In genomic region chr2:57759131-57759530, GRCh38 we compare ENCODE assay signal across 15 cellular contexts.
DNase-seq lines count a peak whose midpoint lies in the region; ATAC-seq, FAIRE-seq and TF ChIP-seq lines count a peak whose summit lies in the region.
"Had no signal": no experiment of that assay in that cellular context is flagged by ENCODE, and none has a peak within 500 bp of the region (broad histone marks: within the 10 kb centered on the region; RNA-seq: fewer than 3 reads in every experiment).

No MANE protein-coding gene starts in this region.

- H4K91ac ChIP-seq in H1 (replicated peaks; ENCODE audit: insufficient read length, low read length) = no peak overlapping the region

- H3K27me3 Mint-ChIP-seq in CD4-positive, alpha-beta T cell = peaks cover 13% of the 10 kb centered on the region
- H3K27me3 Mint-ChIP-seq in activated T-cell treated with anti-CD3 and anti-CD28 coated beads, Interleukin-2, amount 50 U/mL, for 72 hours (ENCODE audit: low read depth) = peaks cover 24% of the 10 kb centered on the region

- H3K18ac ChIP-seq in H1 (ENCODE audit: extremely low read depth, low read length) = no peak overlapping the region

- H3K9me3 Mint-ChIP-seq in CD4-positive, alpha-beta T cell = no peaks in the 10 kb centered on the region
- no peaks in the 10 kb centered on the region for H3K9me3 Mint-ChIP-seq in activated T-cell treated with anti-CD3 and anti-CD28 coated beads, Interleukin-2, amount 50 U/mL, for 72 hours
- H3K9me3 Mint-ChIP-seq: activated naive CD4-positive, alpha-beta T cell treated with anti-CD3 and anti-CD28 coated beads, Interleukin-2, amount 50 U/mL, for 24 hours; immature natural killer cell; stimulated activated effector memory CD8-positive, alpha-beta T cell treated with anti-CD3 and anti-CD28 coated beads, Interleukin-12 subunit alpha, Interleukin-12 subunit beta, amount 100 ng/mL, for 72 hours; T-helper 2 cell treated with Interferon-gamma antibody and Interleukin-4, amounts not matched to agents 5 μg/mL and 100 μg/mL, for 36 hours had no signal

- FAIRE-seq in GM19239 (lab: Jason Lieb, UNC) (peak; percentile 18), H1 (lab: Jason Lieb, UNC) (peak; percentile 52)

- no peak overlapping the region for H2BK12ac ChIP-seq in H1 (ENCODE audit: low read depth, low read length)

- no peaks in the 10 kb centered on the region for H3K27me3 ChIP-seq in H1 (replicated peaks in 1 of 4; ENCODE audit: control insufficient read depth in 3 of 4, extremely low read depth in 1 of 4, insufficient read depth in 3 of 4, low read length in 3 of 4)
- no peaks in the 10 kb centered on the region for H3K27me3 ChIP-seq in parathyroid adenoma (ENCODE audit: control insufficient read depth, insufficient read depth, low read length)
- H3K27me3 ChIP-seq in CD4-positive, alpha-beta T cell (ENCODE audit: control insufficient read depth, insufficient read depth, low read length) = peaks cover 7% of the 10 kb centered on the region
- H3K27me3 ChIP-seq: gastrocnemius medialis, sigmoid colon had no signal

- intact Hi-C loops in CD4-positive, alpha-beta T cell (cut with DNase I, micrococcal nuclease) = no loop called here
- intact Hi-C loops in Right ventricle myocardium inferior (cut with DNase I) = no loop called here

- no peaks in the 10 kb centered on the region for H4K20me1 ChIP-seq in H1 (replicated peaks in 1 of 2; ENCODE audit: control insufficient read depth in 1 of 2, insufficient read depth in 2 of 2, low read length in 2 of 2)

- TF ChIP-seq EP300 in H1 (IDR thresholded peaks at IDR 0.05; ENCODE audit: borderline replicate concordance in 1 of 2, low read depth in 2 of 2, low read length in 2 of 2) = no peak

- TF ChIP-seq POLR2A in H1 (IDR thresholded peaks at IDR 0.05; ENCODE audit: control extremely low read depth in 1 of 2, low read depth in 2 of 2, low read length in 2 of 2) = no peak

- TF ChIP-seq CTCF in H1 (IDR thresholded peaks at IDR 0.05; ENCODE audit: control extremely low read depth in 1 of 3, insufficient read depth in 1 of 3, low read depth in 1 of 3, low read length in 3 of 3) (no peak), parathyroid adenoma (IDR thresholded peaks at IDR 0.05) (no peak)
- no peak for TF ChIP-seq CTCF in CD4-positive, alpha-beta T cell (IDR thresholded peaks at IDR 0.05)

- H3K4me3 ChIP-seq in H1 (ENCODE audit: extremely low read depth in 1 of 4, insufficient read depth in 2 of 4, low read depth in 3 of 4, low read length in 4 of 4) = peak overlapping the region in 1 of 4 experiments; percentile 28; a peak in 1 of 8 replicates
- no peak overlapping the region for H3K4me3 ChIP-seq in parathyroid adenoma (ENCODE audit: low read depth, low read length)

- H3K27ac ChIP-seq in H1 (ENCODE audit: low read depth, low read length) = no peak overlapping the region
- H3K27ac ChIP-seq in parathyroid adenoma = no peak overlapping the region
- H3K27ac ChIP-seq in CD4-positive, alpha-beta T cell (ENCODE audit: low read depth, low read length) = no peak overlapping the region
- H3K27ac ChIP-seq: gastrocnemius medialis, sigmoid colon had no signal

- no peak overlapping the region for H4K8ac ChIP-seq in H1 (ENCODE audit: extremely low read depth, insufficient read depth, low read length)

- H2BK120ac ChIP-seq in H1 (replicated peaks; ENCODE audit: low read depth, low read length) = no peak overlapping the region

- H2BK15ac ChIP-seq in H1 (ENCODE audit: low read length) = no peak overlapping the region

- no peaks in the 10 kb centered on the region for H3K36me3 Mint-ChIP-seq in CD4-positive, alpha-beta T cell (ENCODE audit: low read depth)
- no peaks in the 10 kb centered on the region for H3K36me3 Mint-ChIP-seq in activated T-cell treated with anti-CD3 and anti-CD28 coated beads, Interleukin-2, amount 50 U/mL, for 72 hours (ENCODE audit: insufficient read depth in 2 of 2)
- H3K36me3 Mint-ChIP-seq: activated naive CD4-positive, alpha-beta T cell treated with anti-CD3 and anti-CD28 coated beads, Interleukin-2, amount 50 U/mL, for 24 hours; immature natural killer cell; stimulated activated effector memory CD8-positive, alpha-beta T cell treated with anti-CD3 and anti-CD28 coated beads, Interleukin-12 subunit alpha, Interleukin-12 subunit beta, amount 100 ng/mL, for 72 hours had no signal

- H3K14ac ChIP-seq in H1 (ENCODE audit: insufficient read length) = no peak overlapping the region

- TF ChIP-seq RAD21 in H1 (IDR thresholded peaks at IDR 0.05 in 1 of 2, conservative IDR thresholded peaks at IDR 0.05 in 1 of 2; ENCODE audit: low read depth in 2 of 2, low read length in 2 of 2) = no peak

- no peak overlapping the region for H2AFZ ChIP-seq in H1 (ENCODE audit: low read length)
- peak overlapping the region; percentile 82 for H2AFZ ChIP-seq in parathyroid adenoma

- no peaks in the 10 kb centered on the region for H3K79me1 ChIP-seq in H1 (ENCODE audit: low read depth, low read length)

- H3K23ac ChIP-seq in H1 (ENCODE audit: insufficient read length) = no peak overlapping the region

- no peak overlapping the region for H2BK20ac ChIP-seq in H1 (ENCODE audit: low read length)

- no peak overlapping the region for H3K4ac ChIP-seq in H1 (replicated peaks; ENCODE audit: insufficient read length, low read depth, low read length)

- H3K4me2 ChIP-seq in H1 (ENCODE audit: insufficient read depth in 1 of 2, low read depth in 2 of 2, low read length in 2 of 2) = 0 out of 4 replicates have a peak overlapping the region, but pooled peaks of 1 of the 2 experiments have one; percentile 0
- peak overlapping the region; percentile 79 for H3K4me2 ChIP-seq in parathyroid adenoma (ENCODE audit: low read length)

- H3K4me1 ChIP-seq in H1 (replicated peaks in 1 of 4; ENCODE audit: control insufficient read depth in 3 of 4, insufficient read depth in 4 of 4, low read length in 3 of 4) = peaks cover 3 to 8% (median 5%) of the 10 kb centered on the region in 4 experiments; a peak in 4 of 7 replicates
- no peaks in the 10 kb centered on the region for H3K4me1 ChIP-seq in parathyroid adenoma

- no peak overlapping the region for H2BK5ac ChIP-seq in H1 (ENCODE audit: low read depth, low read length)

- H3K4me3 Mint-ChIP-seq in CD4-positive, alpha-beta T cell = no peak overlapping the region
- H3K4me3 Mint-ChIP-seq in activated T-cell treated with anti-CD3 and anti-CD28 coated beads, Interleukin-2, amount 50 U/mL, for 72 hours = no peak overlapping the region
- H3K4me3 Mint-ChIP-seq: activated naive CD4-positive, alpha-beta T cell treated with anti-CD3 and anti-CD28 coated beads, Interleukin-2, amount 50 U/mL, for 24 hours; stimulated activated effector memory CD8-positive, alpha-beta T cell treated with anti-CD3 and anti-CD28 coated beads, Interleukin-12 subunit alpha, Interleukin-12 subunit beta, amount 100 ng/mL, for 72 hours; T-helper 2 cell treated with Interferon-gamma antibody and Interleukin-4, amounts not matched to agents 5 μg/mL and 100 μg/mL, for 36 hours had no signal

- H4K5ac ChIP-seq in H1 (ENCODE audit: insufficient read length, low read depth, low read length) = no peak overlapping the region

- ATAC-seq in CD4-positive, alpha-beta T cell (ENCODE audit: poor library complexity) = no peak
- ATAC-seq in Right ventricle myocardium inferior (no peak), HG03095 (IDR thresholded peaks at IDR 0.05; ENCODE audit: unreplicated experiment) (no peak)
- no peak for ATAC-seq in activated T-cell treated with anti-CD3 and anti-CD28 coated beads, Interleukin-2, amount 50 U/mL, for 72 hours (replicated peaks in 1 of 2)

- H3K79me2 ChIP-seq in H1 (ENCODE audit: control insufficient read depth in 1 of 2, insufficient read depth in 2 of 2, low read length in 2 of 2) = no peaks in the 10 kb centered on the region
- H3K79me2 ChIP-seq in parathyroid adenoma = no peaks in the 10 kb centered on the region

- no peak overlapping the region for H2AK5ac ChIP-seq in H1 (ENCODE audit: low read depth, low read length)

- no peaks in the 10 kb centered on the region for H3K23me2 ChIP-seq in H1 (ENCODE audit: low read depth, low read length)

- WGBS in H1 (ENCODE audit: extremely low coverage in 1 of 2, insufficient coverage in 1 of 2, insufficient read length in 1 of 2, insufficient replicate concordance in 2 of 2, low coverage in 1 of 2, low lambda C conversion rate in 2 of 2, missing lambda C conversion rate in 1 of 2), 2 experiments = 57% methylated on average over 5 of the region's 5 CpGs; no CpG with 5 or more reads in 1 of the 2 experiments

- no peak for DNase-seq in GM19239 (ENCODE audit: insufficient read length, low spot score)
- DNase-seq in NCI-H2227 (lab: John Stamatoyannopoulos, UW; ENCODE audit: unreplicated experiment) = peak; percentile 46
- no peak for DNase-seq in H1 (ENCODE audit: low read depth in 1 of 2, low spot score in 2 of 2)
- no peak for DNase-seq in CD4-positive, alpha-beta T cell
- no peak for DNase-seq in Right ventricle myocardium inferior (ENCODE audit: missing footprints)
- DNase-seq in activated T-cell treated with anti-CD3 and anti-CD28 coated beads, Interleukin-2, amount 50 U/mL, for 72 hours = no peak
- DNase-seq: SIG-M5 had no signal

- POLR2A ChIA-PET in H1 (lab: Charles Lee; ENCODE audit: partially characterized antibody) = no interaction called here
- POLR2A ChIA-PET in CD4-positive, alpha-beta T cell (lab: Charles Lee) = no interaction called here

- H3K9me3 ChIP-seq in H1 (ENCODE audit: insufficient read depth in 2 of 2, low read depth in 1 of 2, low read length in 1 of 2) (no peaks in the 10 kb centered on the region), parathyroid adenoma (ENCODE audit: control insufficient read depth, low read length) (no peaks in the 10 kb centered on the region)
- H3K9me3 ChIP-seq in CD4-positive, alpha-beta T cell (ENCODE audit: control insufficient read depth, low read length) = no peaks in the 10 kb centered on the region
- H3K9me3 ChIP-seq: gastrocnemius medialis, sigmoid colon had no signal

- CTCF ChIA-PET in H1 (lab: Charles Lee; ENCODE audit: partially characterized antibody) = interaction anchor here (0.6 to 2.2 kb wide), 19 partner anchors 11 to 1552 kb away, joined by 3 to 10 read pairs (median 4); no protein-coding TSS in a partner anchor
- CTCF ChIA-PET in CD4-positive, alpha-beta T cell (lab: Charles Lee) = interaction anchor here (0.6 to 0.7 kb wide), 2 partner anchors 13 to 14 kb away, joined by 3 to 4 read pairs; no protein-coding TSS in a partner anchor

- no peak overlapping the region for H3K27ac Mint-ChIP-seq in CD4-positive, alpha-beta T cell
- H3K27ac Mint-ChIP-seq in activated T-cell treated with anti-CD3 and anti-CD28 coated beads, Interleukin-2, amount 50 U/mL, for 72 hours = no peak overlapping the region
- H3K27ac Mint-ChIP-seq: activated naive CD4-positive, alpha-beta T cell treated with anti-CD3 and anti-CD28 coated beads, Interleukin-2, amount 50 U/mL, for 24 hours; immature natural killer cell; stimulated activated effector memory CD8-positive, alpha-beta T cell treated with anti-CD3 and anti-CD28 coated beads, Interleukin-12 subunit alpha, Interleukin-12 subunit beta, amount 100 ng/mL, for 72 hours; T-helper 2 cell treated with Interferon-gamma antibody and Interleukin-4, amounts not matched to agents 5 μg/mL and 100 μg/mL, for 36 hours had no signal

- H3K9ac ChIP-seq in H1 (replicated peaks in 1 of 4; ENCODE audit: extremely low read depth in 1 of 4, low read depth in 3 of 4, low read length in 3 of 4) (no peak overlapping the region), parathyroid adenoma (no peak overlapping the region)

- H3K56ac ChIP-seq in H1 (replicated peaks; ENCODE audit: insufficient read length, low read depth, low read length) = no peak overlapping the region

- no peaks in the 10 kb centered on the region for H3K36me3 ChIP-seq in H1 (ENCODE audit: control insufficient read depth in 2 of 4, insufficient read depth in 4 of 4, low read length in 3 of 4)
- no peaks in the 10 kb centered on the region for H3K36me3 ChIP-seq in parathyroid adenoma (ENCODE audit: control insufficient read depth, insufficient read depth, low read length)
- H3K36me3 ChIP-seq: gastrocnemius medialis, sigmoid colon had no signal

- H3K4me1 Mint-ChIP-seq in CD4-positive, alpha-beta T cell (ENCODE audit: low read depth) = peaks cover 7% of the 10 kb centered on the region
- peaks cover 10% of the 10 kb centered on the region for H3K4me1 Mint-ChIP-seq in activated T-cell treated with anti-CD3 and anti-CD28 coated beads, Interleukin-2, amount 50 U/mL, for 72 hours (ENCODE audit: low read depth)
- H3K4me1 Mint-ChIP-seq: activated naive CD4-positive, alpha-beta T cell treated with anti-CD3 and anti-CD28 coated beads, Interleukin-2, amount 50 U/mL, for 24 hours; stimulated activated effector memory CD8-positive, alpha-beta T cell treated with anti-CD3 and anti-CD28 coated beads, Interleukin-12 subunit alpha, Interleukin-12 subunit beta, amount 100 ng/mL, for 72 hours had no signal
